In the genomic region with DNA sequence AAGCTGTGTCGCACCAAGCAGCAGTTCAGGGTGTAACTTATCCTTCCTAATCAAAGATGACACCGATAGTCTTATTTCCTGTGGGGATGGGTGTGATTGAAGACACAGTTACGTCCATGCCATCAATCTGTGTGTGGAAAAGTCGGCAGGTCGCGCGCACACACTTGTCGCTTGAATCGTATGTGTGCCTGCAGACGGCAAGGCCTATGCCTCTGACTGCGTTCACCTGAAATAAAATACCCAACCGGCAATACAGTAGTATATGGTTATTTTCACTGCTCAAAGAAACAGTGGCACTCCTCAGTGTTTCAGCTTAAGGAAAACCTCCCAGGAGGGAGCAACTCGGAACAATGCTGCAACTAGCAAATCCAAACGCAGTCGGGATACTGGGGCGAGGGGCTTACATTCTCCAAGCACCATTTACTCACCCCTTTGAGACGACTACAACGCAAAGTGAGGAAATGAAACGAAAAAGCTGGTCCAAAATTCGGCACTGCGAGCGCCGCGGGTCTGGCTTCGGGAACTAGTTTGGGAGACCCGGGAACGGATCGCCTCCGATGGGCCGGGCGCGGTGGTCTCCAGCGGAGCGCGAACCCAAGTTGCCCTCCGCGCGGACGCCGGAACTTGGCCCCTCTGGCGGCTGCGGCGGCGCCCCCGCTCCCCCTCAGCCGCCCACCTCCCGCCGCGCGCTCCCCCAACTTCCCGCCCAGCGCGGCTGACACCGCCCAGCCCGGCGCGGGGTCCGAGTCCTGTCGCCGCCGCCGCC, we compare ENCODE assay signal across 9 cellular contexts. TPM values are rescaled to one million over a fixed set of nuclear protein-coding genes. Genes with fewer than 3 reads are reported as not detected.
DNase-seq lines count a peak whose midpoint lies in the region; ATAC-seq, FAIRE-seq and TF ChIP-seq lines count a peak whose summit lies in the region.
"Had no signal": no experiment of that assay in that cellular context is flagged by ENCODE, and none has a peak within 500 bp of the region (broad histone marks: within the 10 kb centered on the region; RNA-seq: fewer than 3 reads in every experiment).

No MANE protein-coding gene starts in this region.

- no peaks in the 10 kb centered on the region for H3K9me2 ChIP-seq in neural cell (ENCODE audit: insufficient read depth, low read length)

- H3F3A ChIP-seq in neural cell (ENCODE audit: insufficient read depth, low read length, poor library complexity, severe bottlenecking), result no peaks in the 10 kb centered on the region

- peak; percentile 34 for DNase-seq in NCI-H1105 treated with DMSO at 0.1 percent for 48 hours (lab: John Stamatoyannopoulos, UW)
- DNase-seq in NCI-H1105 (lab: John Stamatoyannopoulos, UW), result no peak
- peak; percentile 77 for DNase-seq in NCI-H69 (lab: John Stamatoyannopoulos, UW)
- DNase-seq in activated T-cell treated with anti-CD3 and anti-CD28 coated beads, Interleukin-2, amount 50 U/mL, for 72 hours, result peak; percentile 25 to 32
- DNase-seq in fibroblast of the aortic adventitia (ENCODE audit: low read depth), result peak; percentile 50
- DNase-seq in urothelium cell line (ENCODE audit: low spot score), result peak; percentile 33

- peak overlapping the region; percentile 13 for H3K4me2 ChIP-seq in neural cell (ENCODE audit: low read length)

- H3K27ac Mint-ChIP-seq in activated T-cell treated with anti-CD3 and anti-CD28 coated beads, Interleukin-2, amount 50 U/mL, for 72 hours, result peak overlapping the region; percentile 92

- FAIRE-seq in urothelium cell line (lab: Jason Lieb, UNC), result no peak
- FAIRE-seq: islet of Langerhans had no signal

- H4K20me1 ChIP-seq in neural cell (ENCODE audit: insufficient read depth), result no peaks in the 10 kb centered on the region

- H3K4me3 ChIP-seq in fibroblast of the aortic adventitia (ENCODE audit: low read depth, low read length) (peak overlapping the region; percentile 88), neural cell (ENCODE audit: low read length) (peak overlapping the region; percentile 79)

- no peak overlapping the region for H3K27ac ChIP-seq in neural cell (ENCODE audit: low read length)

- H3K9me3 Mint-ChIP-seq in activated T-cell treated with anti-CD3 and anti-CD28 coated beads, Interleukin-2, amount 50 U/mL, for 72 hours, result no peaks in the 10 kb centered on the region

- ATAC-seq in HG02759 (IDR thresholded peaks at IDR 0.05; ENCODE audit: unreplicated experiment), result peak; percentile 38
- peak; percentile 33 to 53 for ATAC-seq in activated T-cell treated with anti-CD3 and anti-CD28 coated beads, Interleukin-2, amount 50 U/mL, for 72 hours (replicated peaks in 1 of 2)

- H3K9me3 ChIP-seq in neural cell (ENCODE audit: low read length), result no peaks in the 10 kb centered on the region

- H3K36me3 Mint-ChIP-seq in activated T-cell treated with anti-CD3 and anti-CD28 coated beads, Interleukin-2, amount 50 U/mL, for 72 hours (ENCODE audit: insufficient read depth in 2 of 2), result peaks cover 2 to 8% of the 10 kb centered on the region in 2 donors

- peaks cover 39% of the 10 kb centered on the region for H3K27me3 Mint-ChIP-seq in activated T-cell treated with anti-CD3 and anti-CD28 coated beads, Interleukin-2, amount 50 U/mL, for 72 hours (ENCODE audit: low read depth)

- H2AFZ ChIP-seq in neural cell (ENCODE audit: low read depth, low read length), result no peak overlapping the region

- H3K4me3 Mint-ChIP-seq in activated T-cell treated with anti-CD3 and anti-CD28 coated beads, Interleukin-2, amount 50 U/mL, for 72 hours, result peak overlapping the region; percentile 96 to 97

- H3K4me1 Mint-ChIP-seq in activated T-cell treated with anti-CD3 and anti-CD28 coated beads, Interleukin-2, amount 50 U/mL, for 72 hours (ENCODE audit: low read depth), result peaks cover 43% of the 10 kb centered on the region

- H3K27me3 ChIP-seq in neural cell (ENCODE audit: insufficient read depth, low read depth, low read length), result peaks cover 31% of the 10 kb centered on the region

- peaks cover 30% of the 10 kb centered on the region for H3K79me2 ChIP-seq in neural cell (replicated peaks; ENCODE audit: insufficient read depth, low read length)

- no peak for TF ChIP-seq EP300 in neural cell (conservative IDR thresholded peaks at IDR 0.05; ENCODE audit: poor library complexity, severe bottlenecking)

- H3K9ac ChIP-seq in neural cell (ENCODE audit: low read length), result peak overlapping the region; percentile 25

- TF ChIP-seq CTCF in fibroblast of the aortic adventitia (IDR thresholded peaks at IDR 0.05; ENCODE audit: insufficient read depth, low read length) (no peak), neural cell (IDR thresholded peaks at IDR 0.05; ENCODE audit: poor library complexity, severe bottlenecking) (no peak)

- no peaks in the 10 kb centered on the region for H3K36me3 ChIP-seq in neural cell (ENCODE audit: insufficient read depth, low read length)

- no peak for TF ChIP-seq RAD21 in neural cell (conservative IDR thresholded peaks at IDR 0.05)

TF ChIP-seq in neural cell, 6 proteins besides CTCF, POLR2A, EP300 and RAD21:
- TF ChIP-seq TAF1 (IDR thresholded peaks at IDR 0.05; ENCODE audit: low read depth) (no peak), SMC3 (conservative IDR thresholded peaks at IDR 0.05; ENCODE audit: poor library complexity) (no peak), EZH2 (IDR thresholded peaks at IDR 0.05; ENCODE audit: borderline replicate concordance, insufficient read depth, low read length, poor library complexity, severe bottlenecking) (no peak), POLR2AphosphoS5 (IDR thresholded peaks at IDR 0.05) (no peak), MXI1 (conservative IDR thresholded peaks at IDR 0.05; ENCODE audit: poor library complexity, severe bottlenecking) (no peak)
- TF ChIP-seq, protein P1, sequence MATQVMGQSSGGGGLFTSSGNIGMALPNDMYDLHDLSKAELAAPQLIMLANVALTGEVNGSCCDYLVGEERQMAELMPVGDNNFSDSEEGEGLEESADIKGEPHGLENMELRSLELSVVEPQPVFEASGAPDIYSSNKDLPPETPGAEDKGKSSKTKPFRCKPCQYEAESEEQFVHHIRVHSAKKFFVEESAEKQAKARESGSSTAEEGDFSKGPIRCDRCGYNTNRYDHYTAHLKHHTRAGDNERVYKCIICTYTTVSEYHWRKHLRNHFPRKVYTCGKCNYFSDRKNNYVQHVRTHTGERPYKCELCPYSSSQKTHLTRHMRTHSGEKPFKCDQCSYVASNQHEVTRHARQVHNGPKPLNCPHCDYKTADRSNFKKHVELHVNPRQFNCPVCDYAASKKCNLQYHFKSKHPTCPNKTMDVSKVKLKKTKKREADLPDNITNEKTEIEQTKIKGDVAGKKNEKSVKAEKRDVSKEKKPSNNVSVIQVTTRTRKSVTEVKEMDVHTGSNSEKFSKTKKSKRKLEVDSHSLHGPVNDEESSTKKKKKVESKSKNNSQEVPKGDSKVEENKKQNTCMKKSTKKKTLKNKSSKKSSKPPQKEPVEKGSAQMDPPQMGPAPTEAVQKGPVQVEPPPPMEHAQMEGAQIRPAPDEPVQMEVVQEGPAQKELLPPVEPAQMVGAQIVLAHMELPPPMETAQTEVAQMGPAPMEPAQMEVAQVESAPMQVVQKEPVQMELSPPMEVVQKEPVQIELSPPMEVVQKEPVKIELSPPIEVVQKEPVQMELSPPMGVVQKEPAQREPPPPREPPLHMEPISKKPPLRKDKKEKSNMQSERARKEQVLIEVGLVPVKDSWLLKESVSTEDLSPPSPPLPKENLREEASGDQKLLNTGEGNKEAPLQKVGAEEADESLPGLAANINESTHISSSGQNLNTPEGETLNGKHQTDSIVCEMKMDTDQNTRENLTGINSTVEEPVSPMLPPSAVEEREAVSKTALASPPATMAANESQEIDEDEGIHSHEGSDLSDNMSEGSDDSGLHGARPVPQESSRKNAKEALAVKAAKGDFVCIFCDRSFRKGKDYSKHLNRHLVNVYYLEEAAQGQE (IDR thresholded peaks at IDR 0.05; ENCODE audit: borderline replicate concordance), result no peak
TF ChIP-seq in neural cell: peak in this region for 0.

RNA-seq across cellular contexts. Expression of a gene that starts 0.7 kb away (rescaled TPM):
- total RNA-seq in activated T-cell treated with anti-CD3 and anti-CD28 coated beads, Interleukin-2, amount 50 U/mL, for 72 hours, result 10 to 100 TPM; 20.2 to 28.5 TPM
- 55.8 and 77.9 TPM in 2 replicates for total RNA-seq in fibroblast of the aortic adventitia (ENCODE audit: low replicate concordance)
- polyA plus RNA-seq in neural cell, result 2.2 and 5.9 TPM in 2 replicates
- 8.5 and 9.0 TPM in 2 replicates for polyA minus RNA-seq in neural cell

RNA-seq across cellular contexts. Expression of a gene that starts 20.5 kb away (rescaled TPM):
- under 1 TPM; 0.35 to 0.70 TPM for total RNA-seq in activated T-cell treated with anti-CD3 and anti-CD28 coated beads, Interleukin-2, amount 50 U/mL, for 72 hours
- total RNA-seq in fibroblast of the aortic adventitia (ENCODE audit: low replicate concordance), result 1.7 and 8.3 TPM in 2 replicates
- polyA plus RNA-seq in neural cell, result 2.3 TPM in 1 of 2 replicates, not detected in the other
- 0.69 TPM in 1 of 2 replicates, not detected in the other for polyA minus RNA-seq in neural cell
